ENCODE assay signal across 25 cellular contexts in genomic region chr12:131381716-131382430, GRCh38.
"Had no signal": no experiment of that assay in that cellular context is flagged by ENCODE, and none has a peak within 500 bp of the region (broad histone marks: within the 10 kb centered on the region; RNA-seq: fewer than 3 reads in every experiment).

No MANE protein-coding gene starts in this region.

- H3K4me1 ChIP-seq: body of pancreas, heart right ventricle, left lung, vagina had no signal

- H3K4me3 ChIP-seq: body of pancreas, cardiac muscle cell, heart right ventricle, left lung, thoracic aorta, vagina had no signal

- H3K4me3 Mint-ChIP-seq: activated naive CD8-positive, alpha-beta T cell treated with anti-CD3 and anti-CD28 coated beads, Interleukin-2, amount 50 U/mL, for 24 hours; activated T-cell treated with anti-CD3 and anti-CD28 coated beads, Interleukin-2, amount 50 U/mL, for 72 hours; natural killer cell; type B pancreatic cell had no signal

- H3K36me3 ChIP-seq: cardiac muscle cell, heart right ventricle, left lung, thoracic aorta, vagina, WERI-Rb-1 had no signal

- ATAC-seq: activated naive CD8-positive, alpha-beta T cell treated with anti-CD3 and anti-CD28 coated beads, Interleukin-2, amount 50 U/mL, for 24 hours; activated T-cell treated with anti-CD3 and anti-CD28 coated beads, Interleukin-2, amount 50 U/mL, for 72 hours; body of pancreas; left lung; natural killer cell had no signal

- H3K27me3 ChIP-seq: body of pancreas, cardiac muscle cell, vagina had no signal

- H3K9me3 Mint-ChIP-seq: activated naive CD8-positive, alpha-beta T cell treated with anti-CD3 and anti-CD28 coated beads, Interleukin-2, amount 50 U/mL, for 24 hours; activated T-cell treated with anti-CD3 and anti-CD28 coated beads, Interleukin-2, amount 50 U/mL, for 72 hours; natural killer cell; type B pancreatic cell had no signal

- H3K27me3 Mint-ChIP-seq: activated naive CD8-positive, alpha-beta T cell treated with anti-CD3 and anti-CD28 coated beads, Interleukin-2, amount 50 U/mL, for 24 hours had no signal

- H3K27ac ChIP-seq: body of pancreas, cardiac muscle cell, heart right ventricle, left lung, thoracic aorta, vagina, WERI-Rb-1 had no signal

- DNase-seq: activated gamma-delta T cell; activated naive CD4-positive, alpha-beta T cell treated with anti-CD3 and anti-CD28 coated beads, Interleukin-2, amount 50 U/mL, for 16 hours; activated naive CD8-positive, alpha-beta T cell treated with anti-CD3 and anti-CD28 coated beads, Interleukin-2, amount 50 U/mL, for 24 hours; activated T-cell treated with anti-CD3 and anti-CD28 coated beads, Interleukin-2, amount 50 U/mL, for 72 hours; anterior cingulate cortex; body of pancreas; dermis blood vessel endothelial cell; effector CD8-positive, alpha-beta T cell; erythroblast; foreskin fibroblast; heart right ventricle; kidney glomerular epithelial cell; left lung; mammary epithelial cell; midbrain; natural killer cell; nucleus accumbens; stimulated activated CD4-positive, alpha-beta T cell treated with anti-CD3 and anti-CD28 coated beads, Interleukin-4, amount 100 ng/mL, for 1 hour; stimulated activated naive CD4-positive, alpha-beta T cell treated with Interleukin-2 at 50 U/mL for 16 hours; T-helper 1 cell; WERI-Rb-1 had no signal

- H3K4me1 Mint-ChIP-seq: natural killer cell had no signal

- H3K9me3 ChIP-seq: body of pancreas, heart right ventricle, left lung, thoracic aorta, vagina had no signal

- H3K27ac Mint-ChIP-seq: activated naive CD8-positive, alpha-beta T cell treated with anti-CD3 and anti-CD28 coated beads, Interleukin-2, amount 50 U/mL, for 24 hours; activated T-cell treated with anti-CD3 and anti-CD28 coated beads, Interleukin-2, amount 50 U/mL, for 72 hours; natural killer cell; type B pancreatic cell had no signal

- H3K36me3 Mint-ChIP-seq: natural killer cell, type B pancreatic cell had no signal
